In genomic region chr13:112474869-112475268, GRCh38 we compare ENCODE assay signal across 37 cellular contexts.
"Had no signal": no experiment of that assay in that cellular context is flagged by ENCODE, and none has a peak within 500 bp of the region (broad histone marks: within the 10 kb centered on the region; RNA-seq: fewer than 3 reads in every experiment).

No MANE protein-coding gene starts in this region.

- H3K4me1 Mint-ChIP-seq: activated B cell treated with CpG ODN at 0.5 μM for 24 hours; activated CD4-positive, alpha-beta T cell treated with anti-CD3 and anti-CD28 coated beads, Interleukin-2, amount 10 ng/mL, durations not matched to agents 24 days and 14 days; activated naive CD8-positive, alpha-beta T cell treated with anti-CD3 and anti-CD28 coated beads for 36 hours; activated T-helper 17 cell treated with anti-CD3 and anti-CD28 coated beads, Interleukin-2, amount 50 U/mL, for 72 hours had no signal

- H3K27me3 ChIP-seq: adrenal gland, body of pancreas, brain microvascular endothelial cell, breast epithelium had no signal

- H3K27ac Mint-ChIP-seq: activated B cell treated with CpG ODN at 0.5 μM for 24 hours; activated CD4-positive, alpha-beta memory T cell treated with anti-CD3 and anti-CD28 coated beads for 36 hours; activated CD4-positive, alpha-beta T cell treated with anti-CD3 and anti-CD28 coated beads, Interleukin-2, amount 10 ng/mL, durations not matched to agents 24 days and 14 days; activated CD8-positive, alpha-beta T cell treated with anti-CD3 and anti-CD28 coated beads for 36 hours; activated naive CD4-positive, alpha-beta T cell treated with anti-CD3 and anti-CD28 coated beads for 36 hours; activated naive CD4-positive, alpha-beta T cell treated with anti-CD3 and anti-CD28 coated beads, Interleukin-2, amount 50 U/mL, for 72 hours; activated naive CD8-positive, alpha-beta T cell treated with anti-CD3 and anti-CD28 coated beads for 36 hours; activated T-cell treated with anti-CD3 and anti-CD28 coated beads, Interleukin-2, amount 50 U/mL, for 72 hours; activated T-helper 1 cell treated with anti-CD3 and anti-CD28 coated beads, Interleukin-12 subunit alpha, Interleukin-12 subunit beta, Interleukin-2, Interleukin-4 antibody, amounts not matched to agents 30 ng/mL and 10 ng/mL and 1 ng/mL, durations not matched to agents 14 hours and 24 hours and 36 hours; activated T-helper 17 cell treated with anti-CD3 and anti-CD28 coated beads, Interleukin-2, amount 50 U/mL, for 72 hours; T-helper 1 cell treated with Interleukin-12 subunit alpha and Interleukin-12 subunit beta and Interleukin-4 antibody, amounts not matched to agents 30 μg/mL and 1 μg/mL, for 36 hours; T-helper 2 cell treated with Interferon-gamma antibody and Interleukin-4, amounts not matched to agents 5 μg/mL and 100 μg/mL, for 36 hours had no signal

- ATAC-seq: activated CD8-positive, alpha-beta T cell treated with anti-CD3 and anti-CD28 coated beads for 36 hours; activated naive CD4-positive, alpha-beta T cell treated with anti-CD3 and anti-CD28 coated beads, Interleukin-2, amount 50 U/mL, for 72 hours; activated T-cell treated with anti-CD3 and anti-CD28 coated beads, Interleukin-2, amount 50 U/mL, for 4 hours; activated T-cell treated with anti-CD3 and anti-CD28 coated beads, Interleukin-2, amount 50 U/mL, for 72 hours; activated T-helper 17 cell treated with anti-CD3 and anti-CD28 coated beads, Interleukin-2, amount 50 U/mL, for 72 hours; body of pancreas had no signal

- H3K36me3 ChIP-seq: adrenal gland, brain microvascular endothelial cell, breast epithelium had no signal

- H3K4me3 ChIP-seq: adrenal gland, body of pancreas, breast epithelium had no signal

- FAIRE-seq: astrocyte, TTC549 had no signal

- H3K4me1 ChIP-seq: adrenal gland, body of pancreas, breast epithelium had no signal

- H3K9me3 ChIP-seq: adrenal gland, body of pancreas had no signal

- H3K27ac ChIP-seq: adrenal gland, body of pancreas, brain microvascular endothelial cell, breast epithelium, VCaP had no signal

- H3K4me3 Mint-ChIP-seq: activated B cell treated with CpG ODN at 0.5 μM for 24 hours; activated CD4-positive, alpha-beta memory T cell treated with anti-CD3 and anti-CD28 coated beads for 36 hours; activated CD4-positive, alpha-beta T cell treated with anti-CD3 and anti-CD28 coated beads, Interleukin-2, amount 10 ng/mL, durations not matched to agents 24 days and 14 days; activated CD8-positive, alpha-beta T cell treated with anti-CD3 and anti-CD28 coated beads for 36 hours; activated naive CD4-positive, alpha-beta T cell treated with anti-CD3 and anti-CD28 coated beads for 36 hours; activated naive CD8-positive, alpha-beta T cell treated with anti-CD3 and anti-CD28 coated beads for 36 hours; activated T-cell treated with anti-CD3 and anti-CD28 coated beads, Interleukin-2, amount 50 U/mL, for 4 hours; activated T-cell treated with anti-CD3 and anti-CD28 coated beads, Interleukin-2, amount 50 U/mL, for 72 hours; activated T-helper 1 cell treated with anti-CD3 and anti-CD28 coated beads, Interleukin-12 subunit alpha, Interleukin-12 subunit beta, Interleukin-2, Interleukin-4 antibody, amounts not matched to agents 30 ng/mL and 10 ng/mL and 1 ng/mL, durations not matched to agents 14 hours and 24 hours and 36 hours; activated T-helper 17 cell treated with anti-CD3 and anti-CD28 coated beads, Interleukin-2, amount 50 U/mL, for 72 hours; T-helper 1 cell treated with Interleukin-12 subunit alpha and Interleukin-12 subunit beta and Interleukin-4 antibody, amounts not matched to agents 30 μg/mL and 1 μg/mL, for 36 hours; T-helper 2 cell treated with Interferon-gamma antibody and Interleukin-4, amounts not matched to agents 5 μg/mL and 100 μg/mL, for 36 hours had no signal

- H3K36me3 Mint-ChIP-seq: activated CD4-positive, alpha-beta memory T cell treated with anti-CD3 and anti-CD28 coated beads for 36 hours had no signal

- H3K9me3 Mint-ChIP-seq: activated CD4-positive, alpha-beta T cell treated with anti-CD3 and anti-CD28 coated beads, Interleukin-2, amount 10 ng/mL, durations not matched to agents 24 days and 14 days; activated naive CD4-positive, alpha-beta T cell treated with anti-CD3 and anti-CD28 coated beads for 36 hours; activated T-cell treated with anti-CD3 and anti-CD28 coated beads, Interleukin-2, amount 50 U/mL, for 4 hours; activated T-helper 1 cell treated with anti-CD3 and anti-CD28 coated beads, Interleukin-12 subunit alpha, Interleukin-12 subunit beta, Interleukin-2, Interleukin-4 antibody, amounts not matched to agents 30 ng/mL and 10 ng/mL and 1 ng/mL, durations not matched to agents 14 hours and 24 hours and 36 hours; activated T-helper 17 cell treated with anti-CD3 and anti-CD28 coated beads, Interleukin-2, amount 50 U/mL, for 72 hours; T-helper 1 cell treated with Interleukin-12 subunit alpha and Interleukin-12 subunit beta and Interleukin-4 antibody, amounts not matched to agents 30 μg/mL and 1 μg/mL, for 36 hours; T-helper 2 cell treated with Interferon-gamma antibody and Interleukin-4, amounts not matched to agents 5 μg/mL and 100 μg/mL, for 36 hours had no signal

- H3K27me3 Mint-ChIP-seq: activated B cell treated with CpG ODN at 0.5 μM for 24 hours; activated CD4-positive, alpha-beta memory T cell treated with anti-CD3 and anti-CD28 coated beads for 36 hours; activated CD4-positive, alpha-beta T cell treated with anti-CD3 and anti-CD28 coated beads, Interleukin-2, amount 10 ng/mL, durations not matched to agents 24 days and 14 days; activated CD8-positive, alpha-beta T cell treated with anti-CD3 and anti-CD28 coated beads for 36 hours; activated naive CD8-positive, alpha-beta T cell treated with anti-CD3 and anti-CD28 coated beads for 36 hours; activated T-helper 17 cell treated with anti-CD3 and anti-CD28 coated beads, Interleukin-2, amount 50 U/mL, for 72 hours had no signal

- DNase-seq: activated B cell treated with CpG ODN at 0.5 μM for 24 hours; activated CD4-positive, alpha-beta memory T cell treated with anti-CD3 and anti-CD28 coated beads for 36 hours; activated CD4-positive, alpha-beta T cell treated with anti-CD3 and anti-CD28 coated beads for 4 hours; activated CD4-positive, alpha-beta T cell treated with anti-CD3 and anti-CD28 coated beads, Interleukin-2, amount 10 ng/mL, durations not matched to agents 24 days and 14 days; activated CD4-positive, alpha-beta T cell treated with anti-CD3 and anti-CD28 coated beads, Interleukin-2, amount 50 U/mL, for 1 hour; activated CD4-positive, alpha-beta T cell treated with anti-CD3 and anti-CD28 coated beads, Interleukin-2, amount 50 U/mL, for 4 hours; activated CD4-positive, CD25-positive, alpha-beta regulatory T cell treated with anti-CD3 and anti-CD28 coated beads, Interleukin-2, amount 50 U/mL, for 72 hours; activated CD8-positive, alpha-beta memory T cell treated with anti-CD3 and anti-CD28 coated beads, Interleukin-2, amount 50 U/mL, for 4 hours; activated CD8-positive, alpha-beta T cell treated with anti-CD3 and anti-CD28 coated beads for 36 hours; activated effector memory CD4-positive, alpha-beta T cell treated with anti-CD3 and anti-CD28 coated beads, Interleukin-2, amount 50 U/mL, for 16 hours; activated gamma-delta T cell treated with Interleukin-2 at 50 U/mL for 16 hours; activated naive CD4-positive, alpha-beta T cell; activated naive CD4-positive, alpha-beta T cell treated with anti-CD3 and anti-CD28 coated beads for 36 hours; activated naive CD4-positive, alpha-beta T cell treated with anti-CD3 and anti-CD28 coated beads, Interleukin-2, amount 50 U/mL, for 16 hours; activated naive CD8-positive, alpha-beta T cell treated with anti-CD3 and anti-CD28 coated beads for 36 hours; activated T-cell treated with anti-CD3 and anti-CD28 coated beads for 4 hours; activated T-cell treated with anti-CD3 and anti-CD28 coated beads, Interleukin-2, amount 50 U/mL, for 1 hour; activated T-cell treated with anti-CD3 and anti-CD28 coated beads, Interleukin-2, amount 50 U/mL, for 4 hours; activated T-cell treated with anti-CD3 and anti-CD28 coated beads, Interleukin-2, amount 50 U/mL, for 72 hours; adrenal gland; amniotic stem cell; aorta; body of pancreas; brain microvascular endothelial cell; central memory CD4-positive, alpha-beta T cell; T-helper 1 cell; T-helper 2 cell; T-helper 9 cell had no signal
